Comparison of ENCODE assay signal across 15 cellular contexts in genomic region chr5:53164478-53165165, GRCh38.
"Had no signal": no experiment of that assay in that cellular context is flagged by ENCODE, and none has a peak within 500 bp of the region (broad histone marks: within the 10 kb centered on the region; RNA-seq: fewer than 3 reads in every experiment).

No MANE protein-coding gene starts in this region.

- H3K36me3 ChIP-seq: esophagus muscularis mucosa, neutrophil, spleen had no signal

- H3K27ac Mint-ChIP-seq: naive thymus-derived CD4-positive, alpha-beta T cell had no signal

- H3K9me3 Mint-ChIP-seq: naive thymus-derived CD4-positive, alpha-beta T cell had no signal

- H3K4me1 Mint-ChIP-seq: naive thymus-derived CD4-positive, alpha-beta T cell had no signal

- H3K9me3 ChIP-seq: esophagus muscularis mucosa, neutrophil, spleen had no signal

- ATAC-seq: foreskin keratinocyte; naive thymus-derived CD4-positive, alpha-beta T cell; sciatic nerve had no signal

- H3K4me1 ChIP-seq: foreskin keratinocyte, spleen had no signal

- H3K4me3 ChIP-seq: esophagus muscularis mucosa, lung, spleen had no signal

- H3K4me3 Mint-ChIP-seq: naive thymus-derived CD4-positive, alpha-beta T cell had no signal

- H3K27me3 ChIP-seq: esophagus muscularis mucosa, foreskin keratinocyte, neutrophil, spleen had no signal

- H3K27ac ChIP-seq: esophagus muscularis mucosa, foreskin keratinocyte, neutrophil, spleen had no signal

- DNase-seq: effector memory CD4-positive, alpha-beta T cell; foreskin keratinocyte; hippocampal formation; kidney glomerular epithelial cell; mesendoderm; naive thymus-derived CD4-positive, alpha-beta T cell; spleen; stimulated activated CD4-positive, alpha-beta T cell treated with anti-CD3 and anti-CD28 coated beads, Interleukin-15, amount 100 ng/mL, for 24 hours; stimulated activated CD4-positive, alpha-beta T cell treated with anti-CD3 and anti-CD28 coated beads, Interleukin-1b, Interleukin-23, amount 100 ng/mL, for 48 hours; stimulated activated naive CD4-positive, alpha-beta T cell treated with Interleukin-2 at 50 U/mL for 16 hours; trophoblast cell had no signal

- H3K36me3 Mint-ChIP-seq: naive thymus-derived CD4-positive, alpha-beta T cell had no signal
